Comparison of ENCODE assay signal across 9 cellular contexts in the genomic region with DNA sequence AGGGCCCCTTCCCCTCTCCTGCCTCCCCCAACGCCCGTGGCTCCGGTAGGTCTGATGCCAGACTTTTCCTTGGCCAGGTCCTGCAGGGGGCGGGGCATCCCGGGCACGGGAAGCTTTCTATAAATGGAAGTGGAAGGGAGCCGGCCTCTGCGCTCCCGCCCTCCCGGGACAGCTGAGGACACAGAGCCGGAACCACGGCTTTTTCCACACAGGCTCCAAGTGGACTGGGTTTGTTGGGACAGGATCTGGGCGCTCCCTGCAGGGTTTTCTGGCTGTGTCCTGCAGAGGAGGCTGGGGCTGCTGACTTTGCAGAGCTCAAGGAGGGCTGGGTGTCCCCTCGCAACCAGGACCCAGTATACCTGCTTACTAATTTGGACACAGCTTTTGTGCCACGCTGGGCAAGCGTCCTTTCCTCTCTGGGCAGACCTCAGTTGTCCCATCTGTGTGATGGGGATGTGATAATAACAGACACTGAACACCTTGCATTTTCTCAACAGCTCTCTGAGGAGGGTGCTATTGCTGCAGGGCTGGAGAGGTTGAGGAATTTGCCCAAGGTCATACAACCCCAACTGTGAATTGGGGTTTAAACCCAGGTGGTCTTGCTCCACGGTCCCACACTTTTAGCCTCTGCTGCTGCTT. TPM values are rescaled to one million over a fixed set of nuclear protein-coding genes. Genes with fewer than 3 reads are reported as not detected.
A peak's percentile ranks its signal among the peaks of the same experiment; 100 is the strongest.
DNase-seq lines count a peak whose midpoint lies in the region; ATAC-seq and TF ChIP-seq lines count a peak whose summit lies in the region.
"Had no signal": no experiment of that assay in that cellular context is flagged by ENCODE, and none has a peak within 500 bp of the region (broad histone marks: within the 10 kb centered on the region; RNA-seq: fewer than 3 reads in every experiment).

No MANE protein-coding gene starts in this region.

- H3K36me3 ChIP-seq in HCT116 (ENCODE audit: control insufficient read depth in 1 of 2, insufficient read depth in 2 of 2, low read length in 2 of 2) = peaks cover 16 to 18% of the 10 kb centered on the region in 2 experiments

- no peak overlapping the region for H2AFZ ChIP-seq in HCT116 (ENCODE audit: low read depth, low read length, poor library complexity, severe bottlenecking)

- H3K4me2 ChIP-seq in HCT116 (ENCODE audit: low read length) = peak overlapping the region; percentile 99

- peak; percentile 22; the same call in 1 of the 2 replicates for TF ChIP-seq RAD21 in HCT116 (IDR thresholded peaks at IDR 0.05; ENCODE audit: low read depth)

- intact Hi-C loops in HCT116 (cut with micrococcal nuclease) (no loop called here), posterior cingulate gyrus (cut with DNase I) (no loop called here)

- ATAC-seq in HCT116 (peak; percentile 70), HG02981 (IDR thresholded peaks at IDR 0.05; ENCODE audit: unreplicated experiment) (no peak), HG02973 (IDR thresholded peaks at IDR 0.05; ENCODE audit: unreplicated experiment) (no peak), HG02938 (IDR thresholded peaks at IDR 0.05; ENCODE audit: unreplicated experiment) (no peak)

- H3K27ac ChIP-seq in HCT116 (ENCODE audit: low read depth, low read length) = peak overlapping the region; percentile 41

- H3K4me3 ChIP-seq in HCT116 (replicated peaks in 1 of 2; ENCODE audit: low read depth in 1 of 2, low read length in 2 of 2) = peak overlapping the region; percentile 79 to 80

- H3K9me3 Mint-ChIP-seq in glutamatergic neuron (ENCODE audit: unreplicated experiment) = no peaks in the 10 kb centered on the region
- H3K9me3 Mint-ChIP-seq: IgD-negative memory B cell had no signal

- H3K36me3 Mint-ChIP-seq in glutamatergic neuron (ENCODE audit: unreplicated experiment) = peaks cover 15% of the 10 kb centered on the region
- H3K36me3 Mint-ChIP-seq: IgD-negative memory B cell had no signal

- TF ChIP-seq POLR2A in HCT116 (IDR thresholded peaks at IDR 0.05; ENCODE audit: borderline replicate concordance, extremely low read depth, insufficient read depth, insufficient read length) = no peak

- H3K9me2 ChIP-seq in HCT116 (ENCODE audit: insufficient read depth) = no peaks in the 10 kb centered on the region

- DNase-seq in HCT116 (ENCODE audit: low read depth, low spot score) = no peak
- peak; percentile 69 for DNase-seq in SK-N-DZ (ENCODE audit: low spot score)
- peak; percentile 65 for DNase-seq in glutamatergic neuron
- peak; percentile 18 to 91 (median 48) for DNase-seq in posterior cingulate gyrus
- DNase-seq in T-helper 2 cell = no peak

- peak overlapping the region; percentile 73 for H3K9ac ChIP-seq in HCT116 (ENCODE audit: low read length)

- H3K27me3 Mint-ChIP-seq in glutamatergic neuron (ENCODE audit: unreplicated experiment) = peaks cover 3% of the 10 kb centered on the region

- no peaks in the 10 kb centered on the region for H3K27me3 ChIP-seq in HCT116 (ENCODE audit: insufficient read depth, low read length)

- H4K20me1 ChIP-seq in HCT116 (ENCODE audit: insufficient read depth) = no peaks in the 10 kb centered on the region

- no peaks in the 10 kb centered on the region for H3K9me3 ChIP-seq in HCT116 (ENCODE audit: control insufficient read depth in 1 of 2, insufficient read depth in 1 of 2, low read depth in 1 of 2, low read length in 2 of 2)

- CTCF ChIA-PET in HCT116 (lab: Charles Lee) = interaction anchor here (1.4 to 3.0 kb wide), 2 partner anchors 23 to 34 kb away, joined by 4 to 17 read pairs; no protein-coding TSS in a partner anchor

- TF ChIP-seq CTCF in HCT116 (IDR thresholded peaks at IDR 0.05 in 2 of 3, conservative IDR thresholded peaks at IDR 0.05 in 1 of 3; ENCODE audit: borderline replicate concordance in 1 of 3, insufficient read depth in 1 of 3, low read depth in 2 of 3, low read length in 2 of 3) (no peak), glutamatergic neuron (IDR thresholded peaks at IDR 0.05; ENCODE audit: partially characterized antibody, unreplicated experiment) (no peak)

- H3K4me1 ChIP-seq in HCT116 (ENCODE audit: control insufficient read depth in 1 of 2, insufficient read depth in 2 of 2, low read length in 2 of 2) = peaks cover 27 to 50% of the 10 kb centered on the region in 2 experiments

- peaks cover 61% of the 10 kb centered on the region for H3K79me2 ChIP-seq in HCT116 (ENCODE audit: insufficient read depth, low read length)

- POLR2A ChIA-PET in HCT116 (lab: Charles Lee) = interaction anchor here (0.7 to 3.3 kb wide), 3 partner anchors 11 to 18 kb away, joined by 3 to 11 read pairs (median 3); no protein-coding TSS in a partner anchor

- no peak overlapping the region for H3K27ac Mint-ChIP-seq in glutamatergic neuron (ENCODE audit: unreplicated experiment)

- RAD21 ChIA-PET in HCT116 (lab: Charles Lee; ENCODE audit: low non-redundant PET in 1 of 2, low total read pairs in 2 of 2, uncharacterized antibody in 2 of 2, unreplicated experiment in 2 of 2) = interaction anchor here (0.7 kb wide), 2 partner anchors 33 to 34 kb away, joined by 3 to 6 read pairs; no protein-coding TSS in a partner anchor

- no TSS peak for BruUV-seq in HCT116 (replicated peaks; lab: Mats Ljungman, UMichigan)

- no peak overlapping the region for H3K4me3 Mint-ChIP-seq in glutamatergic neuron (ENCODE audit: unreplicated experiment)
- H3K4me3 Mint-ChIP-seq: IgD-negative memory B cell had no signal

- H3K4me1 Mint-ChIP-seq in glutamatergic neuron (ENCODE audit: low read depth, unreplicated experiment) = no peaks in the 10 kb centered on the region

TF ChIP-seq in HCT116, 20 proteins besides CTCF, POLR2A, EP300 and RAD21:
- TF ChIP-seq SP1 (IDR thresholded peaks at IDR 0.05; ENCODE audit: low read depth) (no peak), TCF7L2 (IDR thresholded peaks at IDR 0.05; ENCODE audit: borderline replicate concordance, extremely low read depth, insufficient read depth, insufficient read length) (peak; percentile 44), ZFX (IDR thresholded peaks at IDR 0.05) (no peak), SRF (IDR thresholded peaks at IDR 0.05; ENCODE audit: low read depth) (peak; percentile 94), ZNF274 (IDR thresholded peaks at IDR 0.05; ENCODE audit: low read depth, low read length) (no peak)
- TF ChIP-seq, protein P1, sequence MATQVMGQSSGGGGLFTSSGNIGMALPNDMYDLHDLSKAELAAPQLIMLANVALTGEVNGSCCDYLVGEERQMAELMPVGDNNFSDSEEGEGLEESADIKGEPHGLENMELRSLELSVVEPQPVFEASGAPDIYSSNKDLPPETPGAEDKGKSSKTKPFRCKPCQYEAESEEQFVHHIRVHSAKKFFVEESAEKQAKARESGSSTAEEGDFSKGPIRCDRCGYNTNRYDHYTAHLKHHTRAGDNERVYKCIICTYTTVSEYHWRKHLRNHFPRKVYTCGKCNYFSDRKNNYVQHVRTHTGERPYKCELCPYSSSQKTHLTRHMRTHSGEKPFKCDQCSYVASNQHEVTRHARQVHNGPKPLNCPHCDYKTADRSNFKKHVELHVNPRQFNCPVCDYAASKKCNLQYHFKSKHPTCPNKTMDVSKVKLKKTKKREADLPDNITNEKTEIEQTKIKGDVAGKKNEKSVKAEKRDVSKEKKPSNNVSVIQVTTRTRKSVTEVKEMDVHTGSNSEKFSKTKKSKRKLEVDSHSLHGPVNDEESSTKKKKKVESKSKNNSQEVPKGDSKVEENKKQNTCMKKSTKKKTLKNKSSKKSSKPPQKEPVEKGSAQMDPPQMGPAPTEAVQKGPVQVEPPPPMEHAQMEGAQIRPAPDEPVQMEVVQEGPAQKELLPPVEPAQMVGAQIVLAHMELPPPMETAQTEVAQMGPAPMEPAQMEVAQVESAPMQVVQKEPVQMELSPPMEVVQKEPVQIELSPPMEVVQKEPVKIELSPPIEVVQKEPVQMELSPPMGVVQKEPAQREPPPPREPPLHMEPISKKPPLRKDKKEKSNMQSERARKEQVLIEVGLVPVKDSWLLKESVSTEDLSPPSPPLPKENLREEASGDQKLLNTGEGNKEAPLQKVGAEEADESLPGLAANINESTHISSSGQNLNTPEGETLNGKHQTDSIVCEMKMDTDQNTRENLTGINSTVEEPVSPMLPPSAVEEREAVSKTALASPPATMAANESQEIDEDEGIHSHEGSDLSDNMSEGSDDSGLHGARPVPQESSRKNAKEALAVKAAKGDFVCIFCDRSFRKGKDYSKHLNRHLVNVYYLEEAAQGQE (IDR thresholded peaks at IDR 0.05; ENCODE audit: low read depth) = no peak
- TF ChIP-seq, protein P2, sequence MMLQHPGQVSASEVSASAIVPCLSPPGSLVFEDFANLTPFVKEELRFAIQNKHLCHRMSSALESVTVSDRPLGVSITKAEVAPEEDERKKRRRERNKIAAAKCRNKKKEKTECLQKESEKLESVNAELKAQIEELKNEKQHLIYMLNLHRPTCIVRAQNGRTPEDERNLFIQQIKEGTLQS (IDR thresholded peaks at IDR 0.05) = no peak

RNA-seq across cellular contexts. Expression of a gene that starts 1.8 kb away (rescaled TPM):
- 36.6 TPM for total RNA-seq in HCT116 (2021; ENCODE audit: unreplicated experiment)
- polyA plus RNA-seq in HCT116 (2012) = 7.4 and 9.3 TPM in 2 replicates
- polyA plus RNA-seq in SK-N-DZ (2014; cell fraction: cytosol; rRNA removed) = 0.09 TPM in 1 of 2 replicates, not detected in the other
- polyA plus RNA-seq in SK-N-DZ (2014; cell fraction: nucleus; rRNA removed) = not detected in 2 replicates
- total RNA-seq in glutamatergic neuron (ENCODE audit: unreplicated experiment) = not detected
- polyA plus RNA-seq: IgD-negative memory B cell had no signal

RNA-seq across cellular contexts. Expression of a gene that starts 56.4 kb away (rescaled TPM):
- total RNA-seq in HCT116 (2021; ENCODE audit: unreplicated experiment) (2.0 TPM), glutamatergic neuron (ENCODE audit: unreplicated experiment) (1.9 TPM)
- 0.34 TPM in 1 of 2 replicates, not detected in the other for polyA plus RNA-seq in HCT116 (2012)
- polyA plus RNA-seq in SK-N-DZ (2014; cell fraction: cytosol; rRNA removed) = 21.3 and 26.0 TPM in 2 replicates
- polyA plus RNA-seq in SK-N-DZ (2014; cell fraction: nucleus; rRNA removed) = 15.1 and 20.9 TPM in 2 replicates

Comparison
In these comparisons a context has a peak if more than half of its experiments do, and no peak if none do; other contexts are left out.
1. DNase-seq: peak in SK-N-DZ (single experiment), glutamatergic neuron (single experiment) and posterior cingulate gyrus (10 of 10); none in HCT116 (single experiment) and T-helper 2 cell (0 of 5).
2. RNA of a gene that starts 1.8 kb away (total RNA-seq): 36.6 TPM in HCT116 (single experiment); not detected in glutamatergic neuron (single experiment); every median in the first group is over 10 times any median in the second.